1 cellular context compared by ENCODE assay signal in the genomic region with DNA sequence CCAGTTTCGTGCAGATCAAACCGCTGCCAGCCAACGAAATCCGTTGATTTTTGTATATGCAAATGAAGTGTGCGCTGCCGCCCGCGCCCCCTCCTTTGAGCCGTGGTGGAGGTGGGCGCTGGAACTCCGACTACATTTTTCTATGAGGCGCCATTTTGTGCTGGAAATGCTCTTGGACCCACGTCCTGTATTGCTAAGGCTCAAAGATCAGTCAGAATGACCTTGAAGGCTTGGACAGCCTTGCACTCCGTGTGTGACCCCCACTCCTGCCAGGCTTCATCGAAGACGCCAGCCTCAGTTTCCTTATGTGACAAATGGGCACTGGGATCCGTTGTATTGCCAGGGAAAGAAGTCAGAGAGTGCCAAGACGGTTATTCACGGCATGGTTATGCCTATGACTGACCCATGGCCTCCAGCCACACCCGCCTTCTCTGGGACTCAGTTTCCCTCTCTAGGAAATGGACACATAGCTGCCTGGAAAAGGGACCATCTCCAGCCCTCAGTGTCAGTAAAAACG.
TF ChIP-seq lines count a peak whose summit lies in the region.

No MANE protein-coding gene starts in this region.

TF ChIP-seq in HepG2, 621 proteins besides CTCF, POLR2A, EP300 and RAD21:
- TF ChIP-seq ZNF629 (CRISPR knock-in tag; conservative IDR thresholded peaks at IDR 0.05) (peak; percentile 75; the same call in 1 of the 2 replicates), EHMT2 (IDR thresholded peaks at IDR 0.05; ENCODE audit: borderline replicate concordance, low read depth, low read length) (peak; percentile 67; the same call in 1 of the 2 replicates), PRMT3 (CRISPR knock-in tag; IDR thresholded peaks at IDR 0.05; ENCODE audit: borderline replicate concordance, low read depth) (no peak), POGZ (CRISPR knock-in tag; IDR thresholded peaks at IDR 0.05) (no peak), ZFP91 (CRISPR knock-in tag; IDR thresholded peaks at IDR 0.05; ENCODE audit: borderline replicate concordance) (peak; percentile 35; the same call in 1 of the 2 replicates), ZNF644 (CRISPR knock-in tag; IDR thresholded peaks at IDR 0.05; ENCODE audit: low read depth) (peak; percentile 62; the same call in 1 of the 2 replicates), HDAC1 (CRISPR knock-in tag; IDR thresholded peaks at IDR 0.05) (0 out of 2 replicates have a peak, but pooled peaks have one; percentile 1), ZNF468 (CRISPR knock-in tag; IDR thresholded peaks at IDR 0.05) (peak; percentile 27; the same call in 1 of the 2 replicates), ZNF747 (CRISPR knock-in tag; IDR thresholded peaks at IDR 0.05; ENCODE audit: borderline replicate concordance) (0 out of 2 replicates have a peak, but pooled peaks have one; percentile 28), SMAD1 (CRISPR knock-in tag; IDR thresholded peaks at IDR 0.05; ENCODE audit: borderline replicate concordance, low read depth) (peak; percentile 10; the same call in 1 of the 2 replicates), ZNF350 (CRISPR knock-in tag; IDR thresholded peaks at IDR 0.05; ENCODE audit: borderline replicate concordance, low read depth) (0 out of 2 replicates have a peak, but pooled peaks have one; percentile 61), ZSCAN21 (CRISPR knock-in tag; IDR thresholded peaks at IDR 0.05; ENCODE audit: borderline replicate concordance) (0 out of 2 replicates have a peak, but pooled peaks have one; percentile 14), CCAR2 (optimal IDR thresholded peaks at IDR 0.05; ENCODE audit: low read depth, low read length) (no peak), NFYB (CRISPR knock-in tag; IDR thresholded peaks at IDR 0.05) (peak; percentile 32), ZNF501 (CRISPR knock-in tag; IDR thresholded peaks at IDR 0.05) (peak; percentile 6; the same call in 1 of the 2 replicates), ZMYM3 (CRISPR knock-in tag; IDR thresholded peaks at IDR 0.05) (0 out of 2 replicates have a peak, but pooled peaks have one; percentile 21)
- TF ChIP-seq, protein P1, sequence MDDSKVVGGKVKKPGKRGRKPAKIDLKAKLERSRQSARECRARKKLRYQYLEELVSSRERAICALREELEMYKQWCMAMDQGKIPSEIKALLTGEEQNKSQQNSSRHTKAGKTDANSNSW (CRISPR knock-in tag; IDR thresholded peaks at IDR 0.05; ENCODE audit: borderline replicate concordance): no peak
- TF ChIP-seq, protein P2, sequence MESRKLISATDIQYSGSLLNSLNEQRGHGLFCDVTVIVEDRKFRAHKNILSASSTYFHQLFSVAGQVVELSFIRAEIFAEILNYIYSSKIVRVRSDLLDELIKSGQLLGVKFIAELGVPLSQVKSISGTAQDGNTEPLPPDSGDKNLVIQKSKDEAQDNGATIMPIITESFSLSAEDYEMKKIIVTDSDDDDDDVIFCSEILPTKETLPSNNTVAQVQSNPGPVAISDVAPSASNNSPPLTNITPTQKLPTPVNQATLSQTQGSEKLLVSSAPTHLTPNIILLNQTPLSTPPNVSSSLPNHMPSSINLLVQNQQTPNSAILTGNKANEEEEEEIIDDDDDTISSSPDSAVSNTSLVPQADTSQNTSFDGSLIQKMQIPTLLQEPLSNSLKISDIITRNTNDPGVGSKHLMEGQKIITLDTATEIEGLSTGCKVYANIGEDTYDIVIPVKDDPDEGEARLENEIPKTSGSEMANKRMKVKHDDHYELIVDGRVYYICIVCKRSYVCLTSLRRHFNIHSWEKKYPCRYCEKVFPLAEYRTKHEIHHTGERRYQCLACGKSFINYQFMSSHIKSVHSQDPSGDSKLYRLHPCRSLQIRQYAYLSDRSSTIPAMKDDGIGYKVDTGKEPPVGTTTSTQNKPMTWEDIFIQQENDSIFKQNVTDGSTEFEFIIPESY (CRISPR knock-in tag; IDR thresholded peaks at IDR 0.05): 0 out of 2 replicates have a peak, but pooled peaks have one; percentile 6
